ENCODE assay signal across 1 cellular context in the genomic region with DNA sequence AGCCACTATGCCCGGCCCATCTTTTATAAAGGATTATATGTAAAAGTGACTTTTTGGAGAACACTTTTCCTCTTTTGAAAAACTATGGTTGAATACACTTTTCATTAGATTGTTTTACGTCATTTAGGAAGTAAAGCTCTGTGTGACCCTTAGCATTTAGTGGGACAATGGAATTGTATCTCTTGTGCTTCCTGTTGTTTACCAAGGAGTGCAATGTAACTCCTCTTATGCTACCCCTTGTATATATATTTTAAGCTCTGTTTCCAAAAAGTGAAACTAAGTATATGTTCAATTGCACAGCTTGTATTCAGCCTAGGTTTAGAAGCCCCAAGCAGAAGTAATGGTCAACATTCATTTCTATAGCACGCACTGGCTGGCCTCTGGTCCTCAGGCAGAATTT.
TF ChIP-seq lines count a peak whose summit lies in the region.

No MANE protein-coding gene starts in this region.

TF ChIP-seq in HepG2, 621 proteins besides CTCF, POLR2A, EP300 and RAD21 (continued from another document):
- TF ChIP-seq, protein P1, sequence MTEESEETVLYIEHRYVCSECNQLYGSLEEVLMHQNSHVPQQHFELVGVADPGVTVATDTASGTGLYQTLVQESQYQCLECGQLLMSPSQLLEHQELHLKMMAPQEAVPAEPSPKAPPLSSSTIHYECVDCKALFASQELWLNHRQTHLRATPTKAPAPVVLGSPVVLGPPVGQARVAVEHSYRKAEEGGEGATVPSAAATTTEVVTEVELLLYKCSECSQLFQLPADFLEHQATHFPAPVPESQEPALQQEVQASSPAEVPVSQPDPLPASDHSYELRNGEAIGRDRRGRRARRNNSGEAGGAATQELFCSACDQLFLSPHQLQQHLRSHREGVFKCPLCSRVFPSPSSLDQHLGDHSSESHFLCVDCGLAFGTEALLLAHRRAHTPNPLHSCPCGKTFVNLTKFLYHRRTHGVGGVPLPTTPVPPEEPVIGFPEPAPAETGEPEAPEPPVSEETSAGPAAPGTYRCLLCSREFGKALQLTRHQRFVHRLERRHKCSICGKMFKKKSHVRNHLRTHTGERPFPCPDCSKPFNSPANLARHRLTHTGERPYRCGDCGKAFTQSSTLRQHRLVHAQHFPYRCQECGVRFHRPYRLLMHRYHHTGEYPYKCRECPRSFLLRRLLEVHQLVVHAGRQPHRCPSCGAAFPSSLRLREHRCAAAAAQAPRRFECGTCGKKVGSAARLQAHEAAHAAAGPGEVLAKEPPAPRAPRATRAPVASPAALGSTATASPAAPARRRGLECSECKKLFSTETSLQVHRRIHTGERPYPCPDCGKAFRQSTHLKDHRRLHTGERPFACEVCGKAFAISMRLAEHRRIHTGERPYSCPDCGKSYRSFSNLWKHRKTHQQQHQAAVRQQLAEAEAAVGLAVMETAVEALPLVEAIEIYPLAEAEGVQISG (CRISPR knock-in tag; IDR thresholded peaks at IDR 0.05), result no peak
